Comparison of ENCODE assay signal across 8 cellular contexts in the genomic region with DNA sequence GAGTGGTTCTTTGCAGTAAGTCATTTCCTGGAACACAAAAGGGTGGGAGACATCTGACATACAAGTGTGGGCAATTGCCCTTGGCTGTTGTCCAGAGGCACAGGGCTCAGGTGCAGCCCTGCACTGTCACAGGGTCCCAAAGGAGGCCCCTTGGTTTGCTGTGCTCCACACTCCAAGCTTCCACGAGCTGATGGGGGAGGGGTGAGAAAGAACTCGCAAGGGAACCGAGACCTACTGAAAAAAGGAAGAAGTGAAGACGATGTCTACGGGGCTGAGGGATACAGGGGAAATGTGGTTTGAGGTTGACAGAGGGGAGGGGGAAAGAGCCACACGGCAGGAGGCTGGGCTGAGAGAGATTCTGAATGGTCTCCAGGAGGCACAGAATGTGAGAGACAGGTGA.
A peak's percentile ranks its signal among the peaks of the same experiment; 100 is the strongest.
DNase-seq lines count a peak whose midpoint lies in the region; ATAC-seq lines count a peak whose summit lies in the region.

No MANE protein-coding gene starts in this region.

- CTCF ChIA-PET in CD8-positive, alpha-beta memory T cell (lab: Charles Lee) = no interaction called here

- peaks cover 21% of the 10 kb centered on the region for H3K4me1 ChIP-seq in CD8-positive, alpha-beta memory T cell (ENCODE audit: insufficient read depth, low read length)

- intact Hi-C loops in posterior vena cava (cut with DNase I) = loop anchor here in 1 of 2 donors (5.0 kb wide), 1 partner anchor 1175 kb away; no protein-coding TSS in a partner anchor

- no peaks in the 10 kb centered on the region for H3K27me3 ChIP-seq in CD8-positive, alpha-beta memory T cell (ENCODE audit: insufficient read depth, low read length, poor library complexity, severe bottlenecking)

- H3K36me3 ChIP-seq in CD8-positive, alpha-beta memory T cell (ENCODE audit: insufficient read depth, low read length) = no peaks in the 10 kb centered on the region

- H3K27me3 Mint-ChIP-seq in CD8-positive, alpha-beta memory T cell = peaks cover 22 to 25% of the 10 kb centered on the region in 2 donors

- no peaks in the 10 kb centered on the region for H3K9me3 Mint-ChIP-seq in CD8-positive, alpha-beta memory T cell

- peak overlapping the region; percentile 9 for H3K27ac ChIP-seq in CD8-positive, alpha-beta memory T cell (ENCODE audit: low read depth, low read length)

- peak overlapping the region in 1 of 8 donors; percentile 18 for H3K27ac Mint-ChIP-seq in CD8-positive, alpha-beta memory T cell

- no peaks in the 10 kb centered on the region for H3K9me3 ChIP-seq in CD8-positive, alpha-beta memory T cell (ENCODE audit: low read length)

- POLR2A ChIA-PET in CD8-positive, alpha-beta memory T cell (lab: Charles Lee) = no interaction called here

- H3K4me3 Mint-ChIP-seq in CD8-positive, alpha-beta memory T cell = peak overlapping the region in 3 of 7 donors; percentile 9 to 61 (median 47)

- peak in 2 of 5 donors; percentile 7 to 22 for DNase-seq in CD8-positive, alpha-beta memory T cell
- DNase-seq in SIG-M5 (lab: John Stamatoyannopoulos, UW) (peak; percentile 64), medulla oblongata (ENCODE audit: extremely low spot score) (peak; percentile 80), foreskin melanocyte (no peak), NCI-H1417 treated with DMSO at 0.1 percent for 48 hours (lab: John Stamatoyannopoulos, UW) (no peak), posterior vena cava (ENCODE audit: low spot score) (no peak), globus pallidus (ENCODE audit: low spot score) (no peak)

- H3K36me3 Mint-ChIP-seq in CD8-positive, alpha-beta memory T cell = peaks cover 0 to 4% (median 0%) of the 10 kb centered on the region in 3 donors

- ATAC-seq in GM21717 (IDR thresholded peaks at IDR 0.05; ENCODE audit: unreplicated experiment) = peak; percentile 53

- no peak overlapping the region for H3K4me3 ChIP-seq in CD8-positive, alpha-beta memory T cell (ENCODE audit: low read length)

- peaks cover 11 to 17% (median 16%) of the 10 kb centered on the region in 3 donors for H3K4me1 Mint-ChIP-seq in CD8-positive, alpha-beta memory T cell

Comparison
In these comparisons a context has a peak if more than half of its experiments do, and no peak if none do; other contexts are left out.
1. DNase-seq: peak in SIG-M5 (single experiment) and medulla oblongata (single experiment); none in foreskin melanocyte (single experiment), NCI-H1417 treated with DMSO at 0.1 percent for 48 hours (single experiment), posterior vena cava (single experiment) and globus pallidus (single experiment).